In the genomic region with DNA sequence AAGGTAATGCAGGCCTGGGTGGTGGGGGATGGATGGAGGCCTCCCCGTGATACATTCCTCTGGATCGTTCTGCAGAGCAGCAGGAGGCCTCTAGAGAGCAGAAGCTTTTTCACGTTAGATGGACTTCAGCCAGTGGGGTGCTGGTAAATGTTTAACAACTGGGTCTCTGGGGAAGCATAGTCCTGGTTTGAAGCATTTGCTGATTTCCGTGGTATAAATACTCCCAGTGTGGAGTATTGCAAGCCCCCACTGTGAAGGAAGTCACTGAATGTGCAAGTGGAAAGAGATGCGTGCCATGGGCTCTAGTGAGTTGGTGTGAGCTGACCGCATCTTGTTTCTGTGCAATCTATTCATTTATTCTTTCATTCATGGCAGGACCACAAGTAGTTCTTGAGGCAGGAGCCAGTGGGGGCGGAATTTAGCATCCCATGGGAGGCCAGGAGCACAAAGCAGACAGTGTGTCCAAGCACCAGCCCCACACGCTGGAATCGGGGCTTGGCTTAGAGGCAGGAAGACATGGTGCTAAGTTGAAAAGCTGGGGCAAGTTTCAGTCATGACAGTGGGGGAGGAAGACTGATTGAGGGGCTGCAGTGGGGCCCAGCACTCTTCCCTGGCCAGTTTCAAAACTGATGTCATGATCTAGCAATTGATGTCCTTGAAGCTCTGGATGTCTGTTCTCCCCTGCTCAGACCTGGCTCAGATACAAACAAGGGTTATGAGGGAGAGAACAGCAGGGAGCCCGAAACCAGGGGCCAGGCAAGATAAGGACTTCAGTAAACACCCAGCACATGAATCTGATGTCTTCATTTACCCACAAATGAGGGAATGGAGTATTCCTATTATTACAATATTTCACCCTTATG, we compare ENCODE assay signal across 21 cellular contexts.
DNase-seq lines count a peak whose midpoint lies in the region; ATAC-seq and TF ChIP-seq lines count a peak whose summit lies in the region.
"Had no signal": no experiment of that assay in that cellular context is flagged by ENCODE, and none has a peak within 500 bp of the region (broad histone marks: within the 10 kb centered on the region; RNA-seq: fewer than 3 reads in every experiment).

No MANE protein-coding gene starts in this region.

- H4K5ac ChIP-seq in mesendoderm (ENCODE audit: low read length): no peak overlapping the region

- no peak overlapping the region for H2BK120ac ChIP-seq in mesendoderm (ENCODE audit: low read depth, low read length)

- H3K23ac ChIP-seq in mesendoderm (ENCODE audit: low read length): no peak overlapping the region

- peak overlapping the region; percentile 62 for H2BK5ac ChIP-seq in mesendoderm (ENCODE audit: low read length)

- no CpG with 5 or more reads among the region's 10 CpGs for WGBS in mesendoderm (ENCODE audit: extremely low coverage, insufficient coverage, low lambda C conversion rate)

- ATAC-seq in Right ventricle myocardium inferior (peak; percentile 79), GM18873 (IDR thresholded peaks at IDR 0.05; ENCODE audit: low FRiP score, unreplicated experiment) (no peak)
- ATAC-seq: left lung had no signal

- no peaks in the 10 kb centered on the region for H3K27me3 ChIP-seq in right atrium auricular region
- no peaks in the 10 kb centered on the region for H3K27me3 ChIP-seq in mesendoderm (ENCODE audit: insufficient read depth, low read length, poor library complexity)
- H3K27me3 ChIP-seq: left lung, ovary had no signal

- no peak for TF ChIP-seq CTCF in right atrium auricular region (IDR thresholded peaks at IDR 0.05)

- intact Hi-C loops in Right ventricle myocardium inferior (cut with DNase I): no loop called here

- peak overlapping the region; percentile 46 for H3K56ac ChIP-seq in mesendoderm (ENCODE audit: low read length)

- H3K4me3 ChIP-seq in right atrium auricular region (no peak overlapping the region), mesendoderm (ENCODE audit: low read length) (no peak overlapping the region)
- H3K4me3 ChIP-seq: left lung, ovary had no signal

- peaks cover 0 to 8% of the 10 kb centered on the region in 2 donors for H3K9me3 ChIP-seq in right atrium auricular region
- H3K9me3 ChIP-seq: left lung, ovary had no signal

- H3K36me3 ChIP-seq in right atrium auricular region: no peaks in the 10 kb centered on the region
- H3K36me3 ChIP-seq in mesendoderm (ENCODE audit: control insufficient read depth, insufficient read depth, low read length): no peaks in the 10 kb centered on the region
- H3K36me3 ChIP-seq: left lung, ovary had no signal

- H3K79me2 ChIP-seq in mesendoderm (ENCODE audit: control insufficient read depth, insufficient read depth, low read length): no peaks in the 10 kb centered on the region

- H3K27ac ChIP-seq in right atrium auricular region: peak overlapping the region in 1 of 2 donors; percentile 30
- H3K27ac ChIP-seq in mesendoderm (ENCODE audit: low read depth, low read length): peak overlapping the region; percentile 61
- H3K27ac ChIP-seq: epithelial cell of prostate, left lung, ovary, RWPE1 had no signal

- no peak overlapping the region for H2BK15ac ChIP-seq in mesendoderm (replicated peaks; ENCODE audit: low read depth)

- no peak overlapping the region for H4K8ac ChIP-seq in mesendoderm (ENCODE audit: low read depth, low read length)

- H3K18ac ChIP-seq in mesendoderm (ENCODE audit: low read length): peak overlapping the region; percentile 20

- no peaks in the 10 kb centered on the region for H3K79me1 ChIP-seq in mesendoderm (ENCODE audit: low read length)

- no peak overlapping the region for H3K4ac ChIP-seq in mesendoderm (ENCODE audit: low read depth, low read length)

- no peak overlapping the region for H3K4me2 ChIP-seq in mesendoderm (ENCODE audit: low read length)

- DNase-seq in Right ventricle myocardium inferior (ENCODE audit: missing footprints) (no peak), right atrium auricular region (ENCODE audit: low spot score) (no peak), brain pericyte (ENCODE audit: low read depth, low spot score) (peak; percentile 76), mesendoderm (peak; percentile 65), COR-L47 (lab: John Stamatoyannopoulos, UW) (no peak), NCI-H1694 treated with DMSO at 0.1 percent for 48 hours (lab: John Stamatoyannopoulos, UW) (no peak), DMS114 treated with DMSO at 0.1 percent for 48 hours (lab: John Stamatoyannopoulos, UW; ENCODE audit: unreplicated experiment) (no peak)
- DNase-seq: 8988T; activated CD4-positive, alpha-beta T cell treated with anti-CD3 and anti-CD28 coated beads, Interleukin-2, amount 50 U/mL, for 1 hour; activated gamma-delta T cell treated with Interleukin-2 at 50 U/mL for 16 hours; aorta; left lung; NCI-H2029; NCI-H446; stimulated activated CD4-positive, alpha-beta T cell treated with anti-CD3 and anti-CD28 coated beads, Interleukin-4, amount 100 ng/mL, for 1 hour; substantia nigra; SW 1271 had no signal

- no peak overlapping the region for H3K9ac ChIP-seq in mesendoderm (ENCODE audit: low read length)

- peak overlapping the region; percentile 62 for H2AK5ac ChIP-seq in mesendoderm (ENCODE audit: low read length)

- no peaks in the 10 kb centered on the region for H3K4me1 ChIP-seq in right atrium auricular region
- H3K4me1 ChIP-seq in mesendoderm (ENCODE audit: control insufficient read depth, low read depth, low read length): peaks cover 5% of the 10 kb centered on the region
- H3K4me1 ChIP-seq: left lung had no signal

Comparison
In these comparisons a context has a peak if more than half of its experiments do, and no peak if none do; other contexts are left out.
1. DNase-seq: peak in brain pericyte (single experiment) and mesendoderm (single experiment); none in Right ventricle myocardium inferior (single experiment), right atrium auricular region (single experiment), COR-L47 (single experiment), NCI-H1694 treated with DMSO at 0.1 percent for 48 hours (single experiment) and DMS114 treated with DMSO at 0.1 percent for 48 hours (single experiment).